Comparison of ENCODE assay signal across 1 cellular context in genomic region chr11:9351321-9351881, GRCh38.
TF ChIP-seq lines count a peak whose summit lies in the region.

No MANE protein-coding gene starts in this region.

TF ChIP-seq in H1, 55 proteins besides CTCF, POLR2A, EP300 and RAD21:
- no peak for TF ChIP-seq SRF (IDR thresholded peaks at IDR 0.05; ENCODE audit: low read depth, low read length)
- no peak for TF ChIP-seq JUN (IDR thresholded peaks at IDR 0.05; ENCODE audit: low read depth, low read length)
- TF ChIP-seq HDAC6 (IDR thresholded peaks at IDR 0.05; ENCODE audit: low read depth, low read length), result no peak
- no peak for TF ChIP-seq SIX5 (IDR thresholded peaks at IDR 0.05; ENCODE audit: low read depth, low read length)
